Comparison of ENCODE assay signal across 37 cellular contexts in genomic region chr3:128420289-128420688, GRCh38. TPM values are rescaled to one million over a fixed set of nuclear protein-coding genes. Genes with fewer than 3 reads are reported as not detected.
"Had no signal": no experiment of that assay in that cellular context is flagged by ENCODE, and none has a peak within 500 bp of the region (broad histone marks: within the 10 kb centered on the region; RNA-seq: fewer than 3 reads in every experiment).

No MANE protein-coding gene starts in this region.

- H3K4me3 ChIP-seq: adrenal gland, body of pancreas, esophagus squamous epithelium, gastroesophageal sphincter, heart right ventricle had no signal

- DNase-seq: activated CD4-positive, alpha-beta memory T cell treated with anti-CD3 and anti-CD28 coated beads for 36 hours; activated CD4-positive, alpha-beta T cell treated with anti-CD3 and anti-CD28 coated beads for 36 hours; activated CD4-positive, alpha-beta T cell treated with anti-CD3 and anti-CD28 coated beads, Interleukin-2, amount 10 ng/mL, durations not matched to agents 24 days and 14 days; activated CD4-positive, CD25-positive, alpha-beta regulatory T cell; activated CD4-positive, CD25-positive, alpha-beta regulatory T cell treated with anti-CD3 and anti-CD28 coated beads, Interleukin-2, amount 50 U/mL, for 72 hours; activated CD8-positive, alpha-beta memory T cell treated with anti-CD3 and anti-CD28 coated beads, Interleukin-2, amount 10 ng/mL, durations not matched to agents 7 days and 5 days; activated CD8-positive, alpha-beta memory T cell treated with anti-CD3 and anti-CD28 coated beads, Interleukin-2, amount 50 U/mL, for 4 hours; activated CD8-positive, alpha-beta T cell treated with anti-CD3 and anti-CD28 coated beads, Interleukin-2, amount 10 ng/mL, durations not matched to agents 7 days and 5 days; activated effector memory CD4-positive, alpha-beta T cell treated with anti-CD3 and anti-CD28 coated beads, Interleukin-2, amount 50 U/mL, for 16 hours; activated naive CD4-positive, alpha-beta T cell treated with anti-CD3 and anti-CD28 coated beads for 36 hours; activated naive CD8-positive, alpha-beta T cell treated with anti-CD3 and anti-CD28 coated beads for 36 hours; activated naive CD8-positive, alpha-beta T cell treated with anti-CD3 and anti-CD28 coated beads, Interleukin-2, amount 50 U/mL, for 24 hours; activated T-cell treated with anti-CD3 and anti-CD28 coated beads, Interleukin-2, amount 50 U/mL, for 1 hour; activated T-cell treated with anti-CD3 and anti-CD28 coated beads, Interleukin-2, amount 50 U/mL, for 48 hours; adrenal gland; amygdala; aorta; body of pancreas; caudate nucleus; cortex of kidney; effector CD8-positive, alpha-beta T cell; esophagus squamous epithelium; foreskin melanocyte; heart right ventricle; T-helper 2 cell had no signal

- H3K27me3 ChIP-seq: adrenal gland, body of pancreas, gastroesophageal sphincter, heart right ventricle had no signal

- H3K4me1 ChIP-seq: adrenal gland, body of pancreas, esophagus squamous epithelium, gastroesophageal sphincter had no signal

- H3K36me3 ChIP-seq: adrenal gland, esophagus squamous epithelium, gastroesophageal sphincter, heart right ventricle had no signal

- ATAC-seq: activated CD4-positive, alpha-beta T cell treated with anti-CD3 and anti-CD28 coated beads for 36 hours; activated CD8-positive, alpha-beta memory T cell treated with anti-CD3 and anti-CD28 coated beads, Interleukin-2, amount 10 ng/mL, durations not matched to agents 7 days and 5 days; activated CD8-positive, alpha-beta T cell treated with anti-CD3 and anti-CD28 coated beads, Interleukin-2, amount 10 ng/mL, durations not matched to agents 7 days and 5 days; activated naive CD8-positive, alpha-beta T cell treated with anti-CD3 and anti-CD28 coated beads, Interleukin-2, amount 50 U/mL, for 24 hours; body of pancreas; gastroesophageal sphincter; heart right ventricle had no signal

- H3K27ac ChIP-seq: adrenal gland, body of pancreas, epithelial cell of prostate, esophagus squamous epithelium, gastroesophageal sphincter, heart right ventricle had no signal

- H3K9me3 ChIP-seq: adrenal gland, body of pancreas, esophagus squamous epithelium, gastroesophageal sphincter had no signal

RNA-seq across cellular contexts. Expression of gene DNAJB8, which starts 46.4 kb away (rescaled TPM):
- total RNA-seq: activated CD4-positive, alpha-beta memory T cell treated with anti-CD3 and anti-CD28 coated beads for 36 hours; activated CD4-positive, alpha-beta T cell treated with anti-CD3 and anti-CD28 coated beads for 36 hours; activated CD4-positive, alpha-beta T cell treated with anti-CD3 and anti-CD28 coated beads, Interleukin-2, amount 10 ng/mL, durations not matched to agents 24 days and 14 days; activated CD8-positive, alpha-beta memory T cell treated with anti-CD3 and anti-CD28 coated beads for 36 hours; activated CD8-positive, alpha-beta memory T cell treated with anti-CD3 and anti-CD28 coated beads, Interleukin-2, amount 10 ng/mL, durations not matched to agents 7 days and 5 days; activated CD8-positive, alpha-beta T cell treated with anti-CD3 and anti-CD28 coated beads, Interleukin-2, amount 10 ng/mL, durations not matched to agents 7 days and 5 days; activated naive CD4-positive, alpha-beta T cell treated with anti-CD3 and anti-CD28 coated beads for 36 hours; activated naive CD8-positive, alpha-beta T cell treated with anti-CD3 and anti-CD28 coated beads for 36 hours; activated T-helper 1 cell treated with anti-CD3 and anti-CD28 coated beads, Interleukin-12 subunit alpha, Interleukin-12 subunit beta, Interleukin-2, Interleukin-4 antibody, amounts not matched to agents 30 ng/mL and 10 ng/mL and 1 ng/mL, durations not matched to agents 14 hours and 24 hours and 36 hours; activated T-helper 2 cell treated with anti-CD3 and anti-CD28 coated beads, Interferon-gamma antibody, Interleukin-2, Interleukin-4, amounts not matched to agents 10 μg/mL and 5 μg/mL and 100 μg/mL, durations not matched to agents 14 hours and 24 hours and 36 hours; adrenal gland; aorta; body of pancreas; chondrocyte; dermis microvascular lymphatic vessel endothelial cell; endothelial cell of umbilical vein; esophagus squamous epithelium; fibroblast of lung; fibroblast of villous mesenchyme; gastroesophageal sphincter; glomerular endothelial cell; heart right ventricle had no signal
- polyA plus RNA-seq: adrenal gland, aorta, endothelial cell of umbilical vein, esophagus, fibroblast of lung, heart right ventricle had no signal
